In genomic region chr9:135087899-135088347, GRCh38 we compare ENCODE assay signal across 13 cellular contexts. TPM values are rescaled to one million over a fixed set of nuclear protein-coding genes. Genes with fewer than 3 reads are reported as not detected.
A peak's percentile ranks its signal among the peaks of the same experiment; 100 is the strongest.
DNase-seq lines count a peak whose midpoint lies in the region; TF ChIP-seq lines count a peak whose summit lies in the region.
"Had no signal": no experiment of that assay in that cellular context is flagged by ENCODE, and none has a peak within 500 bp of the region (broad histone marks: within the 10 kb centered on the region; RNA-seq: fewer than 3 reads in every experiment).

No MANE protein-coding gene starts in this region.

- H3K4me3 ChIP-seq in endodermal cell (ENCODE audit: low read length) (peak overlapping the region; percentile 40), neural cell (ENCODE audit: low read length) (peak overlapping the region; percentile 66), transverse colon (peak overlapping the region; percentile 8 to 47 (median 34))
- H3K4me3 ChIP-seq: GM12878, PC-9 had no signal

- no peaks in the 10 kb centered on the region for H3F3A ChIP-seq in neural cell (ENCODE audit: insufficient read depth, low read length, poor library complexity, severe bottlenecking)

- no peak for TF ChIP-seq RAD21 in neural cell (conservative IDR thresholded peaks at IDR 0.05)

- DNase-seq in NCI-H82 (lab: John Stamatoyannopoulos, UW) (peak; percentile 23), NCI-H82 treated with DMSO at 0.1 percent for 48 hours (lab: John Stamatoyannopoulos, UW; ENCODE audit: unreplicated experiment) (no peak), endodermal cell (peak; percentile 80), transverse colon (no peak), glomerular visceral epithelial cell (ENCODE audit: extremely low spot score) (no peak), NCI-H1694 (lab: John Stamatoyannopoulos, UW) (no peak)
- no peak for DNase-seq in activated CD4-positive, CD25-positive, alpha-beta regulatory T cell treated with anti-CD3 and anti-CD28 coated beads, Interleukin-2, amount 50 U/mL, for 72 hours
- DNase-seq: naive B cell, PC-9 had no signal

- TF ChIP-seq EP300 in neural cell (conservative IDR thresholded peaks at IDR 0.05; ENCODE audit: poor library complexity, severe bottlenecking) (no peak), transverse colon (IDR thresholded peaks at IDR 0.05; ENCODE audit: low read depth) (no peak)

- WGBS in endodermal cell (ENCODE audit: insufficient coverage in 1 of 2, insufficient read length in 1 of 2), 2 experiments: 0% methylated on average over 14 to 57 of the region's 57 CpGs
- 4% methylated on average over 32 of the region's 57 CpGs; no CpG with 5 or more reads in 1 of the 2 donors for WGBS in transverse colon (ENCODE audit: low coverage in 1 of 2), 2 donors

- H3K4me1 ChIP-seq in endodermal cell (ENCODE audit: control insufficient read depth, insufficient read depth, low read length) (peaks cover 3% of the 10 kb centered on the region), transverse colon (peaks cover 10 to 33% (median 16%) of the 10 kb centered on the region in 4 donors)

- H3K36me3 ChIP-seq in endodermal cell (ENCODE audit: control insufficient read depth, insufficient read depth, low read length) (no peaks in the 10 kb centered on the region), neural cell (ENCODE audit: insufficient read depth, low read length) (no peaks in the 10 kb centered on the region), transverse colon (no peaks in the 10 kb centered on the region)

- H3K4me3 Mint-ChIP-seq in endodermal cell: peak overlapping the region; percentile 50
- H3K4me3 Mint-ChIP-seq: naive B cell; stimulated activated memory B cell treated with anti-CD40 and anti-IgM and Interleukin-4, amounts not matched to agents 10 μg/mL and 1 μg/mL and 100 μg/mL, for 72 hours had no signal

- peaks cover 8% of the 10 kb centered on the region for H3K36me3 Mint-ChIP-seq in endodermal cell (ENCODE audit: low read depth)
- H3K36me3 Mint-ChIP-seq: stimulated activated memory B cell treated with anti-CD40 and anti-IgM and Interleukin-4, amounts not matched to agents 10 μg/mL and 1 μg/mL and 100 μg/mL, for 72 hours had no signal

- no peaks in the 10 kb centered on the region for H3K9me2 ChIP-seq in neural cell (ENCODE audit: insufficient read depth, low read length)

- no peak for TF ChIP-seq POLR2A in transverse colon (IDR thresholded peaks at IDR 0.05)

- H4K20me1 ChIP-seq in neural cell (ENCODE audit: insufficient read depth): peaks cover 4% of the 10 kb centered on the region

- H3K4me2 ChIP-seq in neural cell (ENCODE audit: low read length): no peak overlapping the region
- H3K4me2 ChIP-seq: PC-9 had no signal

- TF ChIP-seq CTCF in endodermal cell (conservative IDR thresholded peaks at IDR 0.05): no peak
- no peak for TF ChIP-seq CTCF in neural cell (IDR thresholded peaks at IDR 0.05; ENCODE audit: poor library complexity, severe bottlenecking)
- no peak for TF ChIP-seq CTCF in transverse colon (IDR thresholded peaks at IDR 0.05)

- intact Hi-C loops in transverse colon (cut with DNase I; ENCODE audit: low total_unique reads): loop anchor here (2.0 to 5.0 kb wide), 2 partner anchors 254 to 325 kb away; no protein-coding TSS in a partner anchor

- H3K27me3 ChIP-seq in endodermal cell (ENCODE audit: control insufficient read depth, insufficient read depth, low read length, poor library complexity, severe bottlenecking): peaks cover 37% of the 10 kb centered on the region
- H3K27me3 ChIP-seq in neural cell (ENCODE audit: insufficient read depth, low read depth, low read length): peaks cover 34% of the 10 kb centered on the region
- H3K27me3 ChIP-seq in transverse colon: peaks cover 34% of the 10 kb centered on the region

- H3K4me1 Mint-ChIP-seq in endodermal cell: peaks cover 10% of the 10 kb centered on the region

- no peak overlapping the region for H3K9ac ChIP-seq in endodermal cell (ENCODE audit: extremely low read depth, low read length, poor library complexity, severe bottlenecking)
- peak overlapping the region; percentile 52 for H3K9ac ChIP-seq in neural cell (ENCODE audit: low read length)

- H3K9me3 ChIP-seq in endodermal cell (ENCODE audit: control insufficient read depth, low read length) (no peaks in the 10 kb centered on the region), neural cell (ENCODE audit: low read length) (no peaks in the 10 kb centered on the region), transverse colon (no peaks in the 10 kb centered on the region)

- in situ Hi-C loops in transverse colon (cut with MboI; ENCODE audit: low pct_ligation_motif_present in 1 of 4, low pct_unique_long_range_greater_than_20kb in 1 of 4, low sequenced_read_pairs in 3 of 4): loop anchor here (10.0 to 25.0 kb wide), 3 partner anchors 249 to 324 kb away; no protein-coding TSS in a partner anchor

- no peak overlapping the region for H3K27ac Mint-ChIP-seq in endodermal cell
- H3K27ac Mint-ChIP-seq: naive B cell; stimulated activated memory B cell treated with anti-CD40 and anti-IgM and Interleukin-4, amounts not matched to agents 10 μg/mL and 1 μg/mL and 100 μg/mL, for 72 hours had no signal

- peaks cover 53% of the 10 kb centered on the region for H3K27me3 Mint-ChIP-seq in endodermal cell (ENCODE audit: insufficient read depth)

- no peaks in the 10 kb centered on the region for H3K79me2 ChIP-seq in neural cell (replicated peaks; ENCODE audit: insufficient read depth, low read length)

- no peaks in the 10 kb centered on the region for H3K9me3 Mint-ChIP-seq in endodermal cell

- H3K27ac ChIP-seq in endodermal cell (ENCODE audit: low read depth, low read length) (no peak overlapping the region), neural cell (ENCODE audit: low read length) (no peak overlapping the region), transverse colon (no peak overlapping the region)
- H3K27ac ChIP-seq: PC-9 had no signal

- no peak overlapping the region for H2AFZ ChIP-seq in neural cell (ENCODE audit: low read depth, low read length)
- H2AFZ ChIP-seq: PC-9 had no signal

TF ChIP-seq in neural cell, 6 proteins besides CTCF, POLR2A, EP300 and RAD21:
- TF ChIP-seq MXI1 (conservative IDR thresholded peaks at IDR 0.05; ENCODE audit: poor library complexity, severe bottlenecking) (peak; percentile 13), EZH2 (IDR thresholded peaks at IDR 0.05; ENCODE audit: borderline replicate concordance, insufficient read depth, low read length, poor library complexity, severe bottlenecking) (no peak), SMC3 (conservative IDR thresholded peaks at IDR 0.05; ENCODE audit: poor library complexity) (peak; percentile 11), TAF1 (IDR thresholded peaks at IDR 0.05; ENCODE audit: low read depth) (no peak)

RNA-seq across cellular contexts. Expression of gene OLFM1, which starts 0.5 kb away (rescaled TPM):
- 10 to 100 TPM; 11.0 to 23.2 TPM for total RNA-seq in endodermal cell
- 55.6 TPM for polyA plus RNA-seq in endodermal cell (2013, experiment 1 of 2)
- polyA plus RNA-seq in endodermal cell (2013, experiment 2 of 2): 51.7 TPM
- polyA plus RNA-seq in neural cell: 102 and 134 TPM in 2 replicates
- polyA minus RNA-seq in neural cell: 59.6 and 74.2 TPM in 2 replicates
- total RNA-seq in transverse colon: 1 to 10 TPM in 3 of 4 donors, not detected in 1; 3.7 to 7.8 (median 4.0) TPM
- total RNA-seq: GM12878, LHCN-M2, PC-9 had no signal
- polyA plus RNA-seq: GM12878 had no signal

Comparison
In these comparisons a context has a peak if more than half of its experiments do, and no peak if none do; other contexts are left out.
1. DNase-seq: peak in NCI-H82 (single experiment) and endodermal cell (single experiment); none in NCI-H82 treated with DMSO at 0.1 percent for 48 hours (single experiment), transverse colon (single experiment), glomerular visceral epithelial cell (single experiment), NCI-H1694 (single experiment) and activated CD4-positive, CD25-positive, alpha-beta regulatory T cell treated with anti-CD3 and anti-CD28 coated beads, Interleukin-2, amount 50 U/mL, for 72 hours (single experiment).
2. Peak in every context shown above with its lines, with median percentiles within 50 percentile points of each other: H3K4me3 ChIP-seq.